Comparison of ENCODE assay signal across 6 cellular contexts in the genomic region with DNA sequence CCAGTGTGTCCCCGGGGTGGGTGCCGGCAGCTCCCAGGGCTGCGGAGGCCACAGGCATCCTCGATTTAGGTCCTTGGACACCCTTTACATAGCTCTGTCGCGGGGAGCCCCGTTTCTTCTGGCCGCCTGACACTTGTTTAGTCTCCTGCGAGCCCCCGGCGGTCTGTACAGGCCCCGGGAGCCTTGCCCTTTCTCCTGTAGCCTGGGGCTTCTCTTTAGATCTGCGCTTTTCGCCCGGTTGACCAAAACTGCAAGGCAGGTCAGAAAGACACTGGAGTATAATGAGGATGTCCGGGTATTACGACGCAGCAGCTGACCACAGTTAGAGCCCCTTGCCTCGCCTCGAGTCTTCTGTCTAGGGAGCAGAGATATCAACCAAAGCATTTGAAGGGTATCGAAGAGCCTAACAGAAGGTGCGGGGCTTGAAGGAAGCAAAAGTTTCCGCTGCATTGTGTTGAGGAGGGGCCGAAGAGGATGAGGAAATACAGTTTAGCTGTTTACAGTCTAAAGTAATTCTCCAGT. TPM values are rescaled to one million over a fixed set of nuclear protein-coding genes. Genes with fewer than 3 reads are reported as not detected.
A peak's percentile ranks its signal among the peaks of the same experiment; 100 is the strongest.
DNase-seq lines count a peak whose midpoint lies in the region; ATAC-seq and TF ChIP-seq lines count a peak whose summit lies in the region.

No MANE protein-coding gene starts in this region.

- no peaks in the 10 kb centered on the region for H3K27me3 ChIP-seq in CD8-positive, alpha-beta T cell (ENCODE audit: insufficient read depth, low read length)

- H3K36me3 Mint-ChIP-seq in CD8-positive, alpha-beta T cell: peaks cover 38% of the 10 kb centered on the region
- peaks cover 4% of the 10 kb centered on the region for H3K36me3 Mint-ChIP-seq in brain
- H3K36me3 Mint-ChIP-seq in nephron (ENCODE audit: low read depth): peaks cover 24% of the 10 kb centered on the region

- peak overlapping the region; percentile 80 for H3K27ac ChIP-seq in CD8-positive, alpha-beta T cell (ENCODE audit: low read depth, low read length)

- CTCF ChIA-PET in CD8-positive, alpha-beta T cell (lab: Charles Lee): interaction anchor here (1.9 kb wide), 1 partner anchor 15 kb away, joined by 5 read pairs; no protein-coding TSS in a partner anchor

- no peaks in the 10 kb centered on the region for H3K27me3 Mint-ChIP-seq in CD8-positive, alpha-beta T cell (ENCODE audit: low read depth)
- H3K27me3 Mint-ChIP-seq in brain (peaks cover 3% of the 10 kb centered on the region), nephron (ENCODE audit: low read depth) (no peaks in the 10 kb centered on the region)

- no peak for DNase-seq in CD8-positive, alpha-beta T cell
- no peak for DNase-seq in stimulated activated CD4-positive, alpha-beta T cell treated with anti-CD3 and anti-CD28 coated beads, Interleukin-4, amount 100 ng/mL, for 1 hour

- H3K4me1 Mint-ChIP-seq in CD8-positive, alpha-beta T cell (ENCODE audit: low read depth): peaks cover 58% of the 10 kb centered on the region
- peaks cover 47% of the 10 kb centered on the region for H3K4me1 Mint-ChIP-seq in brain
- peaks cover 22% of the 10 kb centered on the region for H3K4me1 Mint-ChIP-seq in nephron

- intact Hi-C loops in CD8-positive, alpha-beta T cell (cut with DNase I, micrococcal nuclease): loop anchor here (1.0 to 5.0 kb wide), 3 partner anchors 15 to 89 kb away; no protein-coding TSS in a partner anchor

- no peaks in the 10 kb centered on the region for H3K9me3 Mint-ChIP-seq in CD8-positive, alpha-beta T cell
- H3K9me3 Mint-ChIP-seq in brain: peaks cover 0 to 2% (median 0%) of the 10 kb centered on the region in 5 experiments
- H3K9me3 Mint-ChIP-seq in nephron: peaks cover 7% of the 10 kb centered on the region

- no peaks in the 10 kb centered on the region for H3K36me3 ChIP-seq in CD8-positive, alpha-beta T cell (ENCODE audit: insufficient read depth, low read length)

- H3K4me3 Mint-ChIP-seq in CD8-positive, alpha-beta T cell: peak overlapping the region; percentile 88
- peak overlapping the region; percentile 88 to 94 (median 93) for H3K4me3 Mint-ChIP-seq in brain
- peak overlapping the region; percentile 94 to 95 (median 94) for H3K4me3 Mint-ChIP-seq in nephron

- POLR2A ChIA-PET in CD8-positive, alpha-beta T cell (lab: Charles Lee): interaction anchor here (1.1 to 1.5 kb wide), 2 partner anchors 45 to 204 kb away, joined by 3 read pairs; partner anchors contain the start of gene FUNDC2

- H3K9me3 ChIP-seq in CD8-positive, alpha-beta T cell (ENCODE audit: low read length): no peaks in the 10 kb centered on the region

- H3K4me3 ChIP-seq in CD8-positive, alpha-beta T cell (ENCODE audit: low read depth, low read length): peak overlapping the region; percentile 71

- peaks cover 11% of the 10 kb centered on the region for H3K4me1 ChIP-seq in CD8-positive, alpha-beta T cell (ENCODE audit: insufficient read depth, low read length)

- H3K27ac Mint-ChIP-seq in CD8-positive, alpha-beta T cell: peak overlapping the region; percentile 96
- H3K27ac Mint-ChIP-seq in brain: peak overlapping the region; percentile 63 to 96 (median 94)
- H3K27ac Mint-ChIP-seq in nephron: peak overlapping the region; percentile 58 to 93 (median 91)

- no peak for ATAC-seq in CD8-positive, alpha-beta T cell
- ATAC-seq in HG02943 (IDR thresholded peaks at IDR 0.05; ENCODE audit: low read depth, unreplicated experiment) (peak; percentile 13), HG03095 (IDR thresholded peaks at IDR 0.05; ENCODE audit: unreplicated experiment) (no peak)

- no peak for TF ChIP-seq CTCF in CD8-positive, alpha-beta T cell (IDR thresholded peaks at IDR 0.05)
- TF ChIP-seq CTCF in brain (conservative IDR thresholded peaks at IDR 0.05): no peak
- no peak for TF ChIP-seq CTCF in nephron (IDR thresholded peaks at IDR 0.05; ENCODE audit: unreplicated experiment in 3 of 3)

RNA-seq across cellular contexts. Expression of gene BRCC3, which starts 0.4 kb away (rescaled TPM):
- total RNA-seq in CD8-positive, alpha-beta T cell: 1 to 10 TPM; 8.9 to 9.6 TPM
- polyA plus RNA-seq in brain (ENCODE audit: insufficient read depth, low read depth, low replicate concordance): 9.4 TPM

RNA-seq across cellular contexts. Expression of gene CMC4, which starts 0.8 kb away (rescaled TPM):
- 1 to 10 TPM; 5.0 to 5.2 TPM for total RNA-seq in CD8-positive, alpha-beta T cell
- 22.3 TPM for polyA plus RNA-seq in brain (ENCODE audit: insufficient read depth, low read depth, low replicate concordance)

RNA-seq across cellular contexts. Expression of gene MTCP1, which starts 0.8 kb away (rescaled TPM):
- 10 to 100 TPM; 16.9 to 19.0 TPM for total RNA-seq in CD8-positive, alpha-beta T cell
- 12.7 TPM for polyA plus RNA-seq in brain (ENCODE audit: insufficient read depth, low read depth, low replicate concordance)

RNA-seq across cellular contexts. Expression of gene FUNDC2, which starts 45.1 kb away (rescaled TPM):
- total RNA-seq in CD8-positive, alpha-beta T cell: 10 to 100 TPM; 46.5 to 50.8 TPM
- 150 TPM for polyA plus RNA-seq in brain (ENCODE audit: insufficient read depth, low read depth, low replicate concordance)

RNA-seq across cellular contexts. Expression of gene F8, which starts 49.2 kb away (rescaled TPM):
- 1 to 10 TPM; 1.0 to 1.1 TPM for total RNA-seq in CD8-positive, alpha-beta T cell
- 7.3 TPM for polyA plus RNA-seq in brain (ENCODE audit: insufficient read depth, low read depth, low replicate concordance)
